Comparison of ENCODE assay signal across 12 cellular contexts in genomic region chr3:170352936-170353335, GRCh38. TPM values are rescaled to one million over a fixed set of nuclear protein-coding genes. Genes with fewer than 3 reads are reported as not detected.
DNase-seq lines count a peak whose midpoint lies in the region; ATAC-seq, FAIRE-seq and TF ChIP-seq lines count a peak whose summit lies in the region.
"Had no signal": no experiment of that assay in that cellular context is flagged by ENCODE, and none has a peak within 500 bp of the region (broad histone marks: within the 10 kb centered on the region; RNA-seq: fewer than 3 reads in every experiment).

No MANE protein-coding gene starts in this region.

- no peak for TF ChIP-seq POLR2A in NB4 (IDR thresholded peaks at IDR 0.05; ENCODE audit: extremely low read depth, insufficient read length)

- H3K4me2 ChIP-seq in GM23338, result no peak overlapping the region

- no peaks in the 10 kb centered on the region for H3K36me3 Mint-ChIP-seq in GM23338 (ENCODE audit: low read depth)
- peaks cover 0 to 8% of the 10 kb centered on the region in 2 donors for H3K36me3 Mint-ChIP-seq in naive B cell

- H3K9me2 ChIP-seq in GM23338 (ENCODE audit: insufficient read depth), result no peaks in the 10 kb centered on the region

- peaks cover 17% of the 10 kb centered on the region for H3F3A ChIP-seq in GM23338 (replicated peaks; ENCODE audit: low read depth)

- H3K4me3 ChIP-seq in GM23338 (no peak overlapping the region), NB4 (ENCODE audit: low read depth, low read length) (no peak overlapping the region)
- H3K4me3 ChIP-seq: stomach had no signal

- TF ChIP-seq CTCF in GM23338 (conservative IDR thresholded peaks at IDR 0.05; ENCODE audit: low read depth in 2 of 2) (no peak), NB4 (IDR thresholded peaks at IDR 0.05; ENCODE audit: low read depth, low read length) (no peak)

- FAIRE-seq in GM18507 (lab: Jason Lieb, UNC), result peak; percentile 90
- no peak for FAIRE-seq in frontal cortex (lab: Jason Lieb, UNC)

- no peaks in the 10 kb centered on the region for H3K36me3 ChIP-seq in GM23338 (ENCODE audit: insufficient read depth)
- H3K36me3 ChIP-seq: stomach had no signal

- H3K79me2 ChIP-seq in GM23338 (replicated peaks; ENCODE audit: insufficient read depth), result peaks cover 4% of the 10 kb centered on the region

- H3K27me3 Mint-ChIP-seq in GM23338 (ENCODE audit: insufficient read depth, low read depth, poor library complexity) (peaks cover 7% of the 10 kb centered on the region), naive B cell (no peaks in the 10 kb centered on the region)

- ATAC-seq in GM23338 (no peak), naive B cell (ENCODE audit: low read depth in 2 of 2) (peak; percentile 24 to 30), GM19035 (IDR thresholded peaks at IDR 0.05; ENCODE audit: unreplicated experiment) (no peak)

- no peak overlapping the region for H3K27ac Mint-ChIP-seq in GM23338
- H3K27ac Mint-ChIP-seq in naive B cell, result peak overlapping the region in 5 of 6 donors; percentile 96 to 100 (median 99)
- H3K27ac Mint-ChIP-seq: activated naive CD8-positive, alpha-beta T cell treated with anti-CD3 and anti-CD28 coated beads, Interleukin-2, amount 10 ng/mL, durations not matched to agents 7 days and 5 days had no signal

- H2AFZ ChIP-seq in GM23338, result no peak overlapping the region

- H3K27me3 ChIP-seq in GM23338 (ENCODE audit: insufficient read depth), result no peaks in the 10 kb centered on the region
- H3K27me3 ChIP-seq: stomach had no signal

- H3K4me1 Mint-ChIP-seq in GM23338 (peaks cover 39% of the 10 kb centered on the region), naive B cell (peaks cover 49 to 82% (median 82%) of the 10 kb centered on the region in 3 donors)

- H3K4me3 Mint-ChIP-seq in GM23338, result no peak overlapping the region
- H3K4me3 Mint-ChIP-seq in naive B cell, result peak overlapping the region in 7 of 8 donors; percentile 5 to 87 (median 56)
- H3K4me3 Mint-ChIP-seq: activated naive CD8-positive, alpha-beta T cell treated with anti-CD3 and anti-CD28 coated beads, Interleukin-2, amount 10 ng/mL, durations not matched to agents 7 days and 5 days had no signal

- peak overlapping the region; percentile 99; the same call in 1 of the 2 replicates for H3K27ac ChIP-seq in GM23338 (ENCODE audit: low read depth)
- H3K27ac ChIP-seq: stomach had no signal

- no peak for DNase-seq in GM18507 (ENCODE audit: extremely low spot score, insufficient read length, low read depth)
- no peak for DNase-seq in GM23338 (ENCODE audit: low spot score)
- peak; percentile 66 for DNase-seq in NB4 (ENCODE audit: low read depth)
- DNase-seq in naive B cell, result peak; percentile 78
- no peak for DNase-seq in frontal cortex (ENCODE audit: low spot score in 2 of 2)
- DNase-seq in G401 (ENCODE audit: low spot score), result no peak
- DNase-seq: activated naive CD8-positive, alpha-beta T cell treated with anti-CD3 and anti-CD28 coated beads, Interleukin-2, amount 10 ng/mL, durations not matched to agents 7 days and 5 days; IMR-90; posterior cingulate gyrus; stomach; T1000 had no signal

- in situ Hi-C loops in G401 (cut with HindIII; ENCODE audit: low sequenced_read_pairs), result no loop called here

- H3K4me1 ChIP-seq in GM23338 (ENCODE audit: insufficient read depth), result peaks cover 34% of the 10 kb centered on the region

- H3K9me3 Mint-ChIP-seq in GM23338 (no peaks in the 10 kb centered on the region), naive B cell (no peaks in the 10 kb centered on the region)
- H3K9me3 Mint-ChIP-seq: activated naive CD8-positive, alpha-beta T cell treated with anti-CD3 and anti-CD28 coated beads, Interleukin-2, amount 10 ng/mL, durations not matched to agents 7 days and 5 days had no signal

- H4K20me1 ChIP-seq in GM23338 (replicated peaks; ENCODE audit: insufficient read depth), result no peaks in the 10 kb centered on the region

TF ChIP-seq in GM23338, 12 proteins besides CTCF, POLR2A, EP300 and RAD21 (continues in another document):
- TF ChIP-seq ZNF462 (CRISPR knock-in tag; IDR thresholded peaks at IDR 0.05) (no peak), NANOG (IDR thresholded peaks at IDR 0.05; ENCODE audit: borderline replicate concordance) (no peak), REST (IDR thresholded peaks at IDR 0.05; ENCODE audit: unreplicated experiment) (no peak), JUNB (IDR thresholded peaks at IDR 0.05; ENCODE audit: unreplicated experiment) (no peak)

RNA-seq across cellular contexts. Expression of gene SKIL, which starts 4.6 kb away (rescaled TPM):
- total RNA-seq in GM23338 (2014; rRNA removed; shearing (Covaris generic)), result 309 and 358 TPM in 2 replicates
- polyA plus RNA-seq in GM23338 (2016; fragmentation: Nextera tagmentation; extraction: Ambion mirVana) (134 and 141 TPM in 2 replicates), naive B cell (ENCODE audit: low read depth in 6 of 6) (10 to 100 TPM; 12.3 to 28.5 (median 25.2) TPM)
- total RNA-seq in frontal cortex, result 160 TPM
- total RNA-seq in G401 (2014; rRNA removed; shearing (Covaris generic)), result 58.7 and 60.1 TPM in 2 replicates

Comparison
In these comparisons a context has a peak if more than half of its experiments do, and no peak if none do; other contexts are left out.
1. DNase-seq: peak in NB4 (single experiment) and naive B cell (single experiment); none in GM18507 (single experiment), GM23338 (single experiment), frontal cortex (0 of 2) and G401 (single experiment).
2. ATAC-seq: peak in naive B cell (2 of 2); none in GM23338 (single experiment) and GM19035 (single experiment).